In the genomic region with DNA sequence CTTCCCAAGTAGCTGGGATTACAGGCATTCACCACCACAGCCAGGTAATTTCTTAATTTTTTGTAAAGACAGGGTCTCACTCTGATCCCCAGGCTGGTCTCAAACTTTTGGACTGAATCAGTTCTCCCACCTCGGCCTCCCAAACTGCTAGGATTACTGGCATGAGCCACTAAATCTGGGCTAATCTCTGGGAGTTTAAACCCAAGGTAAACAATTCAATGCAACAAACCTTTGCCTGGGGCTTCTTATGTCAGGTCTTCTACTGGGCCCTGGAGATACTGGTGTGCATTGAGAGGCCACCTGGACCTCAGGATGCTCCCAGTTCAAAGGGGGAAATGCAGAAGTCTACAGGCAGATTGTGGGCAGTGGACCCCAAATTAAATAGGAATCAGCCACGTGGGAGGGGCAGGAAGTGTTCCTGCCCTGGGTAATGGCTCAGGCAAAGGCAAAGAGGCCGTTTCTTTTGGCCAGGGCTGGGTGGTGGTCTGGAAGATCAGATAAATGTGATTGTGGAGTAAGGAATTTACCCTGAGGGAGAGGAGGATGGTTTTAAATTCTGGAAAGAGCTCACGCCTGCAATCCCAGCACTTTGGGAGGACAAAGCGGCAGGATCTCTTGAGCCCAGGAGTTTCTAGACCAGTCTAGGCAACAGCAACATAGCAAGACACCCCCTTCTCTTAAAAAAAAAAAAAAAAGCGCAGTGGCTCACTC, we compare ENCODE assay signal across 10 cellular contexts. TPM values are rescaled to one million over a fixed set of nuclear protein-coding genes. Genes with fewer than 3 reads are reported as not detected.
DNase-seq lines count a peak whose midpoint lies in the region; ATAC-seq and TF ChIP-seq lines count a peak whose summit lies in the region.
"Had no signal": no experiment of that assay in that cellular context is flagged by ENCODE, and none has a peak within 500 bp of the region (broad histone marks: within the 10 kb centered on the region; RNA-seq: fewer than 3 reads in every experiment).

No MANE protein-coding gene starts in this region.

- peaks cover 19% of the 10 kb centered on the region for H3K27me3 Mint-ChIP-seq in activated naive CD4-positive, alpha-beta T cell treated with anti-CD3 and anti-CD28 coated beads, Interleukin-2, amount 10 ng/mL, durations not matched to agents 7 days and 5 days
- H3K27me3 Mint-ChIP-seq in glutamatergic neuron (ENCODE audit: unreplicated experiment), result no peaks in the 10 kb centered on the region
- no peaks in the 10 kb centered on the region for H3K27me3 Mint-ChIP-seq in stimulated activated naive B cell treated with anti-CD40 and anti-IgM and Interleukin-4, amounts not matched to agents 10 μg/mL and 1 μg/mL and 100 μg/mL, for 72 hours

- in situ Hi-C loops in KBM-7 (cut with MboI; ENCODE audit: low pct_unique_long_range_greater_than_20kb, low sequenced_read_pairs), result no loop called here

- no peaks in the 10 kb centered on the region for H3K9me3 Mint-ChIP-seq in activated naive CD4-positive, alpha-beta T cell treated with anti-CD3 and anti-CD28 coated beads, Interleukin-2, amount 10 ng/mL, durations not matched to agents 7 days and 5 days
- peaks cover 2% of the 10 kb centered on the region for H3K9me3 Mint-ChIP-seq in glutamatergic neuron (ENCODE audit: unreplicated experiment)
- no peaks in the 10 kb centered on the region for H3K9me3 Mint-ChIP-seq in stimulated activated naive B cell treated with anti-CD40 and anti-IgM and Interleukin-4, amounts not matched to agents 10 μg/mL and 1 μg/mL and 100 μg/mL, for 72 hours

- H3K4me3 Mint-ChIP-seq in activated naive CD4-positive, alpha-beta T cell treated with anti-CD3 and anti-CD28 coated beads, Interleukin-2, amount 10 ng/mL, durations not matched to agents 7 days and 5 days, result peak overlapping the region; percentile 38
- H3K4me3 Mint-ChIP-seq in glutamatergic neuron (ENCODE audit: unreplicated experiment), result peak overlapping the region; percentile 53
- H3K4me3 Mint-ChIP-seq in stimulated activated naive B cell treated with anti-CD40 and anti-IgM and Interleukin-4, amounts not matched to agents 10 μg/mL and 1 μg/mL and 100 μg/mL, for 72 hours, result peak overlapping the region; percentile 26 to 60

- no peak for DNase-seq in activated naive CD4-positive, alpha-beta T cell treated with anti-CD3 and anti-CD28 coated beads, Interleukin-2, amount 10 ng/mL, durations not matched to agents 7 days and 5 days
- DNase-seq in activated naive CD4-positive, alpha-beta T cell treated with anti-CD3 and anti-CD28 coated beads, Interleukin-2, amount 50 U/mL, for 16 hours, result no peak
- DNase-seq in RPMI7951 (ENCODE audit: low read depth) (peak; percentile 93), glutamatergic neuron (no peak), KBM-7 (no peak), NCI-H1930 (lab: John Stamatoyannopoulos, UW) (no peak), anterior cingulate cortex (lab: John Stamatoyannopoulos, UW) (no peak)
- DNase-seq in stimulated activated naive B cell treated with anti-CD40 and anti-IgM and Interleukin-4, amounts not matched to agents 10 μg/mL and 1 μg/mL and 100 μg/mL, for 72 hours, result no peak
- DNase-seq: NCI-H187, upper lobe of right lung had no signal

- H3K4me1 Mint-ChIP-seq in activated naive CD4-positive, alpha-beta T cell treated with anti-CD3 and anti-CD28 coated beads, Interleukin-2, amount 10 ng/mL, durations not matched to agents 7 days and 5 days, result peaks cover 28% of the 10 kb centered on the region
- H3K4me1 Mint-ChIP-seq in glutamatergic neuron (ENCODE audit: low read depth, unreplicated experiment), result no peaks in the 10 kb centered on the region
- H3K4me1 Mint-ChIP-seq in stimulated activated naive B cell treated with anti-CD40 and anti-IgM and Interleukin-4, amounts not matched to agents 10 μg/mL and 1 μg/mL and 100 μg/mL, for 72 hours, result peaks cover 4 to 19% of the 10 kb centered on the region in 2 donors

- no peak for TF ChIP-seq CTCF in glutamatergic neuron (IDR thresholded peaks at IDR 0.05; ENCODE audit: partially characterized antibody, unreplicated experiment)

- CTCF ChIA-PET in activated naive CD4-positive, alpha-beta T cell treated with anti-CD3 and anti-CD28 coated beads, Interleukin-2, amount 10 ng/mL, durations not matched to agents 7 days and 5 days (lab: Charles Lee), result no interaction called here

- H3K27ac Mint-ChIP-seq in activated naive CD4-positive, alpha-beta T cell treated with anti-CD3 and anti-CD28 coated beads, Interleukin-2, amount 10 ng/mL, durations not matched to agents 7 days and 5 days, result no peak overlapping the region
- no peak overlapping the region for H3K27ac Mint-ChIP-seq in glutamatergic neuron (ENCODE audit: unreplicated experiment)
- no peak overlapping the region for H3K27ac Mint-ChIP-seq in stimulated activated naive B cell treated with anti-CD40 and anti-IgM and Interleukin-4, amounts not matched to agents 10 μg/mL and 1 μg/mL and 100 μg/mL, for 72 hours

- H3K36me3 Mint-ChIP-seq in activated naive CD4-positive, alpha-beta T cell treated with anti-CD3 and anti-CD28 coated beads, Interleukin-2, amount 10 ng/mL, durations not matched to agents 7 days and 5 days, result peaks cover 5% of the 10 kb centered on the region
- no peaks in the 10 kb centered on the region for H3K36me3 Mint-ChIP-seq in glutamatergic neuron (ENCODE audit: unreplicated experiment)
- H3K36me3 Mint-ChIP-seq in stimulated activated naive B cell treated with anti-CD40 and anti-IgM and Interleukin-4, amounts not matched to agents 10 μg/mL and 1 μg/mL and 100 μg/mL, for 72 hours, result peaks cover 4 to 5% of the 10 kb centered on the region in 2 donors

- no peak for ATAC-seq in stimulated activated naive B cell treated with anti-CD40 and anti-IgM and Interleukin-4, amounts not matched to agents 10 μg/mL and 1 μg/mL and 100 μg/mL, for 72 hours (replicated peaks)

RNA-seq across cellular contexts. Expression of a gene that starts 1.3 kb away (rescaled TPM):
- 53.1 and 53.5 TPM in 2 replicates for total RNA-seq in RPMI7951 (2014; rRNA removed; shearing (Covaris generic))
- 19.0 TPM for total RNA-seq in glutamatergic neuron (ENCODE audit: unreplicated experiment)
